ENCODE assay signal across 24 cellular contexts in genomic region chr3:127384717-127385539, GRCh38.
DNase-seq lines count a peak whose midpoint lies in the region; ATAC-seq, FAIRE-seq and TF ChIP-seq lines count a peak whose summit lies in the region.
"Had no signal": no experiment of that assay in that cellular context is flagged by ENCODE, and none has a peak within 500 bp of the region (broad histone marks: within the 10 kb centered on the region; RNA-seq: fewer than 3 reads in every experiment).

No MANE protein-coding gene starts in this region.

- in situ Hi-C loops in SK-MEL-5 (cut with HindIII; ENCODE audit: low pct_unique_long_range_greater_than_20kb, low sequenced_read_pairs), result no loop called here

- H2AFZ ChIP-seq in GM23338, result peak overlapping the region; percentile 69

- H3K4me2 ChIP-seq in GM23338, result no peak overlapping the region

- H3K36me3 ChIP-seq in GM23338 (ENCODE audit: insufficient read depth) (no peaks in the 10 kb centered on the region), kidney (ENCODE audit: control insufficient read depth in 1 of 2, insufficient read depth in 2 of 2, low read length in 2 of 2) (no peaks in the 10 kb centered on the region)
- H3K36me3 ChIP-seq: MG63 had no signal

- no peaks in the 10 kb centered on the region for H3F3A ChIP-seq in GM23338 (replicated peaks; ENCODE audit: low read depth)

- no peaks in the 10 kb centered on the region for H3K79me2 ChIP-seq in GM23338 (replicated peaks; ENCODE audit: insufficient read depth)

- no peaks in the 10 kb centered on the region for H3K9me2 ChIP-seq in GM23338 (ENCODE audit: insufficient read depth)

- no peak overlapping the region for H3K9ac ChIP-seq in kidney (ENCODE audit: low read length in 2 of 2)

- intact Hi-C loops in kidney (cut with DNase I) (no loop called here), posterior vena cava (cut with DNase I) (no loop called here)

- peak; percentile 30 for DNase-seq in GM23338 (ENCODE audit: low spot score)
- peak; percentile 10 for DNase-seq in SK-MEL-5 (ENCODE audit: low read depth, low spot score)
- DNase-seq in kidney, result peak; percentile 66
- peak; percentile 61 for DNase-seq in posterior vena cava (ENCODE audit: low spot score)
- no peak for DNase-seq in GM12892 (ENCODE audit: insufficient read length)
- DNase-seq: C1 segment of cervical spinal cord; CD4-positive, alpha-beta memory T cell; COR-L47; DMS 273 treated with DMSO at 0.1 percent for 48 hours; DMS79 treated with DMSO at 0.1 percent for 48 hours; GOT3; HCEC 1CT; IMR-90; KG1; MG63; NCI-H1105 treated with DMSO at 0.1 percent for 48 hours; NCI-H146; NCI-H1930; NCI-H2107; SHP77 treated with DMSO at 0.1 percent for 48 hours had no signal

- no peak overlapping the region for H3K4me3 Mint-ChIP-seq in GM23338
- H3K4me3 Mint-ChIP-seq: CD4-positive, alpha-beta memory T cell had no signal

- H3K4me1 ChIP-seq in GM23338 (ENCODE audit: insufficient read depth) (no peaks in the 10 kb centered on the region), kidney (ENCODE audit: control insufficient read depth in 1 of 2, insufficient read depth in 1 of 2, low read depth in 1 of 2, low read length in 2 of 2) (no peaks in the 10 kb centered on the region)

- no peaks in the 10 kb centered on the region; the same call in 1 of the 3 replicates for H3K36me3 Mint-ChIP-seq in GM23338 (ENCODE audit: low read depth)
- H3K36me3 Mint-ChIP-seq: CD4-positive, alpha-beta memory T cell had no signal

- no peaks in the 10 kb centered on the region for H3K27me3 ChIP-seq in GM23338 (ENCODE audit: insufficient read depth)

- TF ChIP-seq CTCF in GM23338 (conservative IDR thresholded peaks at IDR 0.05; ENCODE audit: low read depth in 2 of 2) (peak in 1 of 2 experiments; percentile 20; a peak in 1 of 4 replicates), kidney (IDR thresholded peaks at IDR 0.05; ENCODE audit: borderline replicate concordance, extremely low read depth, insufficient read depth) (no peak)

- H3K4me1 Mint-ChIP-seq in GM23338, result no peaks in the 10 kb centered on the region; the same call in 2 of the 3 replicates
- H3K4me1 Mint-ChIP-seq: CD4-positive, alpha-beta memory T cell had no signal

- H3K27ac ChIP-seq in GM23338 (ENCODE audit: low read depth), result no peak overlapping the region
- no peak overlapping the region for H3K27ac ChIP-seq in kidney (ENCODE audit: low read depth in 2 of 2, low read length in 2 of 2)
- H3K27ac ChIP-seq: SK-N-MC had no signal

- H3K9me3 Mint-ChIP-seq in GM23338, result peaks cover 8% of the 10 kb centered on the region; the same call in 2 of the 3 replicates

- ATAC-seq in GM23338 (peak; percentile 71), GM18907 (IDR thresholded peaks at IDR 0.05; ENCODE audit: unreplicated experiment) (no peak), HG02973 (IDR thresholded peaks at IDR 0.05; ENCODE audit: unreplicated experiment) (no peak)
- ATAC-seq: Panc1 had no signal

- H3K9me3 ChIP-seq in kidney (ENCODE audit: control insufficient read depth in 1 of 2, low read length in 2 of 2), result peaks cover 0 to 12% of the 10 kb centered on the region in 2 donors

- no peak for FAIRE-seq in kidney (lab: Jason Lieb, UNC)
- no peak for FAIRE-seq in GM12892 (lab: Jason Lieb, UNC)

- H3K27ac Mint-ChIP-seq in GM23338, result no peak overlapping the region
- H3K27ac Mint-ChIP-seq: CD4-positive, alpha-beta memory T cell had no signal

- no peak for TF ChIP-seq POLR2A in GM12892 (IDR thresholded peaks at IDR 0.05; ENCODE audit: low read depth, low read length)

- no peaks in the 10 kb centered on the region for H4K20me1 ChIP-seq in GM23338 (replicated peaks; ENCODE audit: insufficient read depth)

- H3K27me3 Mint-ChIP-seq in GM23338 (ENCODE audit: insufficient read depth, low read depth, poor library complexity), result peaks cover 3% of the 10 kb centered on the region

- H3K4me3 ChIP-seq in GM23338 (no peak overlapping the region), kidney (ENCODE audit: low read length in 2 of 2) (no peak overlapping the region)
- H3K4me3 ChIP-seq: MG63, SK-N-MC had no signal

TF ChIP-seq in GM23338, 12 proteins besides CTCF, POLR2A, EP300 and RAD21:
- TF ChIP-seq POLR2AphosphoS5 (IDR thresholded peaks at IDR 0.05; ENCODE audit: low read depth), result no peak
- no peak for TF ChIP-seq ZNF331 (CRISPR knock-in tag; IDR thresholded peaks at IDR 0.05; ENCODE audit: low read depth)
- TF ChIP-seq ZNF114 (CRISPR knock-in tag; IDR thresholded peaks at IDR 0.05), result no peak
- no peak for TF ChIP-seq EZH2 (IDR thresholded peaks at IDR 0.05; ENCODE audit: low read depth, unreplicated experiment)
